ENCODE assay signal across 14 cellular contexts in the genomic region with DNA sequence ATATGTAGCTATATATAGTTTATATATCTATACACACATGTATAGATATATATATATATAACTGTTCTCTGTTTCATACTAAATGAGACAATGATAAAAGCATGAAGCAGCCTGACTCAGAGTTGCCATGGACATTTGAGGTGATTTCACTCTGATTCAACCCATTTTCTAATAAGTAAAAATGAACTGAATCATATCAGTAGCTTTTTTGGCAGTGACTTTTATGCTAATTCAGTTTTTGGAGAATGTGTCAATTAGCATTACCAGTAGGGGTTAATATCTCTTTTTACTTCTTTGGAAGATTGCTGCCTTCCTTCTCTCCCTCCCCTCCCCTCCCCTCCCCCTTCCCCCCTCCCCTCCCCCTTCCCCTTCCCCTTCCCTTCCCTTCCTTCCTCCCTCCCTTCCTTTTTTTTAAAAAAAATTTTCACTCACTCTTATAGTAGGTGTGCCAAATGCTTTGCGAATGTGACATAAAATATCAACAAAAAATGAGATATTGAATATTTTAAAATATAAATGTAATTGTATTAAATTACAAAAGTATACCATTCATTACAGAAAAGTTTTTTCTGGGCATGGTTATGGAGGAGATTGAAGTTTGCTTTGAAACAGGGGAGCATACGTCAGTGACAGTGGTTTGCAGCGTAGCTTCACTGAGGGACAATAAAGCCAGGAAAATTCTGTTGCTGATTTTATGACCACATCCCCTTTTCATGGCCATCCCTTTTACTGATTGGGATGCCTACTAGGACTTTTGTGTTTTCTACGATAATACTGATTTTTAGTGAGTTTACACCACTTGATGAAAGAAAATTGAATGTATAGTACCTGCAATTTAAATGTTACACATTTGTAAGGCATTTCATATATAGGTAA.
DNase-seq lines count a peak whose midpoint lies in the region; ATAC-seq, FAIRE-seq and TF ChIP-seq lines count a peak whose summit lies in the region.
"Had no signal": no experiment of that assay in that cellular context is flagged by ENCODE, and none has a peak within 500 bp of the region (broad histone marks: within the 10 kb centered on the region; RNA-seq: fewer than 3 reads in every experiment).

No MANE protein-coding gene starts in this region.

- H3K27me3 ChIP-seq in PC-3 (ENCODE audit: low read length) (no peaks in the 10 kb centered on the region), endothelial cell of umbilical vein (ENCODE audit: control insufficient read depth in 2 of 2, insufficient read depth in 2 of 2, low read length in 2 of 2) (no peaks in the 10 kb centered on the region)
- H3K27me3 ChIP-seq: ovary, SJSA1, uterus had no signal

- H3K4me2 ChIP-seq in PC-3 (ENCODE audit: low read length) (no peak overlapping the region), endothelial cell of umbilical vein (ENCODE audit: insufficient read depth, low read length) (no peak overlapping the region)

- no peak for TF ChIP-seq CTCF in PC-3 (conservative IDR thresholded peaks at IDR 0.05; ENCODE audit: low read depth, low read length)
- no peak for TF ChIP-seq CTCF in endothelial cell of umbilical vein (IDR thresholded peaks at IDR 0.05; ENCODE audit: extremely low read depth in 1 of 2, insufficient read depth in 1 of 2, low read depth in 1 of 2, low read length in 2 of 2)

- intact Hi-C loops in activated CD4-positive, alpha-beta memory T cell treated with anti-CD3 and anti-CD28 coated beads for 36 hours (cut with micrococcal nuclease): loop anchor here (1.0 kb wide), 1 partner anchor 13 kb away; no protein-coding TSS in a partner anchor
- intact Hi-C loops in PC-3 (cut with micrococcal nuclease) (no loop called here), endothelial cell of umbilical vein (cut with micrococcal nuclease) (no loop called here)

- ATAC-seq in PC-3 (no peak), GM21529 (IDR thresholded peaks at IDR 0.05; ENCODE audit: unreplicated experiment) (no peak), GM18502 (IDR thresholded peaks at IDR 0.05; ENCODE audit: poor library complexity, unreplicated experiment) (no peak)

- H3K4me3 ChIP-seq in PC-3 (ENCODE audit: low read length): no peak overlapping the region
- H3K4me3 ChIP-seq in endothelial cell of umbilical vein (replicated peaks in 1 of 3; ENCODE audit: insufficient read depth in 1 of 3, low read depth in 1 of 3, low read length in 3 of 3): no peak overlapping the region
- H3K4me3 ChIP-seq: ovary, SJSA1, uterus had no signal

- no peaks in the 10 kb centered on the region for H4K20me1 ChIP-seq in PC-3 (ENCODE audit: low read length)
- no peaks in the 10 kb centered on the region for H4K20me1 ChIP-seq in endothelial cell of umbilical vein (replicated peaks; ENCODE audit: control insufficient read depth, extremely low read depth, insufficient read depth, low read length)

- H3K9ac ChIP-seq in PC-3 (ENCODE audit: low read length) (no peak overlapping the region), endothelial cell of umbilical vein (replicated peaks; ENCODE audit: extremely low read depth, insufficient read depth, low read length) (no peak overlapping the region)

- H3K27ac ChIP-seq in PC-3 (ENCODE audit: low read length) (peak overlapping the region; percentile 30; the same call in 1 of the 2 replicates), endothelial cell of umbilical vein (ENCODE audit: insufficient read depth, low read depth, low read length) (no peak overlapping the region)
- H3K27ac ChIP-seq: ovary, SJSA1, uterus had no signal

- peak overlapping the region; percentile 65 for H3K27ac Mint-ChIP-seq in activated CD4-positive, alpha-beta memory T cell treated with anti-CD3 and anti-CD28 coated beads for 36 hours
- H3K27ac Mint-ChIP-seq in activated CD4-positive, alpha-beta memory T cell treated with anti-CD3 and anti-CD28 coated beads, Interleukin-2, amount 10 ng/mL, durations not matched to agents 7 days and 5 days: no peak overlapping the region

- no peaks in the 10 kb centered on the region for H3K9me1 ChIP-seq in endothelial cell of umbilical vein (replicated peaks; ENCODE audit: control insufficient read depth, extremely low read depth, insufficient read depth, low read length)

- H3K79me2 ChIP-seq in PC-3 (ENCODE audit: low read length) (no peaks in the 10 kb centered on the region), endothelial cell of umbilical vein (ENCODE audit: control insufficient read depth, insufficient read depth, low read length) (no peaks in the 10 kb centered on the region)

- POLR2A ChIA-PET in activated CD4-positive, alpha-beta memory T cell treated with anti-CD3 and anti-CD28 coated beads for 36 hours (lab: Charles Lee): interaction anchor here (0.7 to 2.3 kb wide), 10 partner anchors 13 to 197 kb away, joined by 3 to 11 read pairs (median 4); a partner anchor contains a TSS
- POLR2A ChIA-PET in activated CD4-positive, alpha-beta memory T cell treated with anti-CD3 and anti-CD28 coated beads, Interleukin-2, amount 10 ng/mL, durations not matched to agents 7 days and 5 days (lab: Charles Lee): interaction anchor here (1.5 to 7.0 kb wide), 2 partner anchors 18 to 66 kb away, joined by 4 to 90 read pairs; a partner anchor contains a TSS
- POLR2A ChIA-PET in PC-3 (lab: Charles Lee; ENCODE audit: unreplicated experiment): no interaction called here
- POLR2A ChIA-PET in endothelial cell of umbilical vein (lab: Charles Lee): no interaction called here

- FAIRE-seq in endothelial cell of umbilical vein (lab: Jason Lieb, UNC): no peak
- FAIRE-seq in frontal cortex (lab: Jason Lieb, UNC): no peak

- peaks cover 7% of the 10 kb centered on the region for H3F3A ChIP-seq in PC-3 (ENCODE audit: low read length, unreplicated experiment)

- peaks cover 53% of the 10 kb centered on the region for H3K4me1 Mint-ChIP-seq in activated CD4-positive, alpha-beta memory T cell treated with anti-CD3 and anti-CD28 coated beads for 36 hours (ENCODE audit: low read depth)
- peaks cover 36% of the 10 kb centered on the region for H3K4me1 Mint-ChIP-seq in activated CD4-positive, alpha-beta memory T cell treated with anti-CD3 and anti-CD28 coated beads, Interleukin-2, amount 10 ng/mL, durations not matched to agents 7 days and 5 days

- CTCF ChIA-PET in activated CD4-positive, alpha-beta memory T cell treated with anti-CD3 and anti-CD28 coated beads for 36 hours (lab: Charles Lee): interaction anchor here (1.0 to 1.5 kb wide), 2 partner anchors 13 to 20 kb away, joined by 3 to 4 read pairs; no protein-coding TSS in a partner anchor
- CTCF ChIA-PET in activated CD4-positive, alpha-beta memory T cell treated with anti-CD3 and anti-CD28 coated beads, Interleukin-2, amount 10 ng/mL, durations not matched to agents 7 days and 5 days (lab: Charles Lee): interaction anchor here (0.6 kb wide), 1 partner anchor 16 kb away, joined by 3 read pairs; no protein-coding TSS in a partner anchor
- CTCF ChIA-PET in PC-3 (lab: Charles Lee) (no interaction called here), endothelial cell of umbilical vein (lab: Charles Lee) (interaction anchor here (1.2 kb wide), 1 partner anchor 12 kb away, joined by 3 read pairs; no protein-coding TSS in a partner anchor)

- no peak overlapping the region for H3K4me3 Mint-ChIP-seq in activated CD4-positive, alpha-beta memory T cell treated with anti-CD3 and anti-CD28 coated beads for 36 hours
- H3K4me3 Mint-ChIP-seq in activated CD4-positive, alpha-beta memory T cell treated with anti-CD3 and anti-CD28 coated beads, Interleukin-2, amount 10 ng/mL, durations not matched to agents 7 days and 5 days: no peak overlapping the region
- H3K4me3 Mint-ChIP-seq: activated CD4-positive, alpha-beta T cell treated with anti-CD3 and anti-CD28 coated beads, Interleukin-2, amount 10 ng/mL, durations not matched to agents 24 days and 14 days had no signal

- H3K4me1 ChIP-seq in PC-3 (ENCODE audit: insufficient read depth, low read length): peaks cover 48% of the 10 kb centered on the region
- H3K4me1 ChIP-seq in endothelial cell of umbilical vein (ENCODE audit: control insufficient read depth, extremely low read depth, insufficient read depth, low read length): peaks cover 23% of the 10 kb centered on the region

- no peak for TF ChIP-seq POLR2A in endothelial cell of umbilical vein (IDR thresholded peaks at IDR 0.05; ENCODE audit: low read depth, low read length)

- H3K36me3 Mint-ChIP-seq in activated CD4-positive, alpha-beta memory T cell treated with anti-CD3 and anti-CD28 coated beads for 36 hours: peaks cover 1% of the 10 kb centered on the region
- no peaks in the 10 kb centered on the region for H3K36me3 Mint-ChIP-seq in activated CD4-positive, alpha-beta memory T cell treated with anti-CD3 and anti-CD28 coated beads, Interleukin-2, amount 10 ng/mL, durations not matched to agents 7 days and 5 days (ENCODE audit: low read depth)

- peak; percentile 68 for DNase-seq in activated CD4-positive, alpha-beta memory T cell treated with anti-CD3 and anti-CD28 coated beads for 36 hours
- DNase-seq in activated CD4-positive, alpha-beta memory T cell treated with anti-CD3 and anti-CD28 coated beads, Interleukin-2, amount 10 ng/mL, durations not matched to agents 7 days and 5 days: no peak
- peak; percentile 45 for DNase-seq in PC-3
- peak; percentile 36 for DNase-seq in endothelial cell of umbilical vein (ENCODE audit: low read depth, low spot score)
- peak; percentile 35 for DNase-seq in stimulated activated CD8-positive, alpha-beta memory T cell treated with anti-CD3 and anti-CD28 coated beads, Interleukin-4, amount 100 ng/mL, for 48 hours
- no peak for DNase-seq in frontal cortex (ENCODE audit: low spot score in 2 of 2)
- DNase-seq: activated CD4-positive, alpha-beta T cell treated with anti-CD3 and anti-CD28 coated beads, Interleukin-2, amount 10 ng/mL, durations not matched to agents 24 days and 14 days; aorta; DND-41; ovary; uterus had no signal

- dilution Hi-C loops in endothelial cell of umbilical vein (cut with MboI; ENCODE audit: extremely low pct_ligation_motif_present, low sequenced_read_pairs): no loop called here

- BruUV-seq in PC-3 (replicated peaks; lab: Mats Ljungman, UMichigan) (no TSS peak), endothelial cell of umbilical vein (replicated peaks; lab: Mats Ljungman, UMichigan) (no TSS peak)

- H3K27me3 Mint-ChIP-seq in activated CD4-positive, alpha-beta memory T cell treated with anti-CD3 and anti-CD28 coated beads for 36 hours: no peaks in the 10 kb centered on the region
- H3K27me3 Mint-ChIP-seq in activated CD4-positive, alpha-beta memory T cell treated with anti-CD3 and anti-CD28 coated beads, Interleukin-2, amount 10 ng/mL, durations not matched to agents 7 days and 5 days: no peaks in the 10 kb centered on the region
- H3K27me3 Mint-ChIP-seq: activated CD4-positive, alpha-beta T cell treated with anti-CD3 and anti-CD28 coated beads, Interleukin-2, amount 10 ng/mL, durations not matched to agents 24 days and 14 days had no signal

- H3K9me2 ChIP-seq in PC-3 (replicated peaks; ENCODE audit: low read length): no peaks in the 10 kb centered on the region

- H3K36me3 ChIP-seq in PC-3 (ENCODE audit: low read depth, low read length): no peaks in the 10 kb centered on the region
- no peaks in the 10 kb centered on the region for H3K36me3 ChIP-seq in endothelial cell of umbilical vein (ENCODE audit: control insufficient read depth in 2 of 2, extremely low read depth in 1 of 2, insufficient read depth in 2 of 2, low read length in 2 of 2)
- H3K36me3 ChIP-seq: ovary, SJSA1, uterus had no signal

- no peak overlapping the region for H2AFZ ChIP-seq in PC-3 (ENCODE audit: low read length)
- no peak overlapping the region for H2AFZ ChIP-seq in endothelial cell of umbilical vein (ENCODE audit: low read depth, low read length)

- H3K9me3 Mint-ChIP-seq in activated CD4-positive, alpha-beta memory T cell treated with anti-CD3 and anti-CD28 coated beads for 36 hours: no peaks in the 10 kb centered on the region
- H3K9me3 Mint-ChIP-seq in activated CD4-positive, alpha-beta memory T cell treated with anti-CD3 and anti-CD28 coated beads, Interleukin-2, amount 10 ng/mL, durations not matched to agents 7 days and 5 days: no peaks in the 10 kb centered on the region

- no peaks in the 10 kb centered on the region for H3K9me3 ChIP-seq in PC-3 (ENCODE audit: low read length)
- no peaks in the 10 kb centered on the region for H3K9me3 ChIP-seq in endothelial cell of umbilical vein (replicated peaks; ENCODE audit: control insufficient read depth, insufficient read depth, low read length)
- H3K9me3 ChIP-seq: ovary, SJSA1, uterus had no signal

Comparison
In these comparisons a context has a peak if more than half of its experiments do, and no peak if none do; other contexts are left out.
1. DNase-seq: peak in activated CD4-positive, alpha-beta memory T cell treated with anti-CD3 and anti-CD28 coated beads for 36 hours (single experiment), PC-3 (single experiment), endothelial cell of umbilical vein (single experiment) and stimulated activated CD8-positive, alpha-beta memory T cell treated with anti-CD3 and anti-CD28 coated beads, Interleukin-4, amount 100 ng/mL, for 48 hours (single experiment); none in activated CD4-positive, alpha-beta memory T cell treated with anti-CD3 and anti-CD28 coated beads, Interleukin-2, amount 10 ng/mL, durations not matched to agents 7 days and 5 days (single experiment) and frontal cortex (0 of 2).
2. POLR2A ChIA-PET loops: an anchor here in activated CD4-positive, alpha-beta memory T cell treated with anti-CD3 and anti-CD28 coated beads for 36 hours (0.7 to 2.3 kb wide) and activated CD4-positive, alpha-beta memory T cell treated with anti-CD3 and anti-CD28 coated beads, Interleukin-2, amount 10 ng/mL, durations not matched to agents 7 days and 5 days (1.5 to 7.0 kb wide); none called in PC-3 and endothelial cell of umbilical vein.